ENCODE assay signal across 32 cellular contexts in genomic region chr5:11524188-11524587, GRCh38.
DNase-seq lines count a peak whose midpoint lies in the region; ATAC-seq, FAIRE-seq and TF ChIP-seq lines count a peak whose summit lies in the region.
"Had no signal": no experiment of that assay in that cellular context is flagged by ENCODE, and none has a peak within 500 bp of the region (broad histone marks: within the 10 kb centered on the region; RNA-seq: fewer than 3 reads in every experiment).

No MANE protein-coding gene starts in this region.

- no peak for ATAC-seq in pancreas
- ATAC-seq: A549; activated CD8-positive, alpha-beta T cell treated with anti-CD3 and anti-CD28 coated beads, Interleukin-2, amount 10 ng/mL, durations not matched to agents 7 days and 5 days had no signal

- H3K4me3 Mint-ChIP-seq in neural progenitor cell: no peak overlapping the region
- H3K4me3 Mint-ChIP-seq: activated CD8-positive, alpha-beta T cell treated with anti-CD3 and anti-CD28 coated beads, Interleukin-2, amount 10 ng/mL, durations not matched to agents 7 days and 5 days; activated naive CD8-positive, alpha-beta T cell treated with anti-CD3 and anti-CD28 coated beads for 36 hours had no signal

- intact Hi-C loops in pancreas (cut with DNase I): no loop called here

- H3K79me2 ChIP-seq in neural progenitor cell (ENCODE audit: low read depth): no peaks in the 10 kb centered on the region

- H3K4me1 Mint-ChIP-seq in neural progenitor cell: peaks cover 24% of the 10 kb centered on the region
- H3K4me1 Mint-ChIP-seq: activated naive CD8-positive, alpha-beta T cell treated with anti-CD3 and anti-CD28 coated beads for 36 hours had no signal

- H3K27ac ChIP-seq in angular gyrus (ENCODE audit: low read depth, low read length) (peak overlapping the region; percentile 93), iPS-18a (ENCODE audit: low read length) (peak overlapping the region; percentile 4), neural progenitor cell (peak overlapping the region; percentile 90), pancreas (no peak overlapping the region)
- H3K27ac ChIP-seq: A549, BLaER1, neutrophil, SJCRH30, skin epidermis, vagina had no signal

- 77 to 86% methylated on average over 4 of the region's 4 CpGs for WGBS in pancreas, 2 donors

- H3K4me2 ChIP-seq in neural progenitor cell: peak overlapping the region; percentile 57
- H3K4me2 ChIP-seq: A549 had no signal

- FAIRE-seq in pancreas (lab: Jason Lieb, UNC): no peak
- FAIRE-seq: A549, GM12891, islet of Langerhans, RCC 7860, TTC549 had no signal

- no peaks in the 10 kb centered on the region for H3K27me3 Mint-ChIP-seq in neural progenitor cell (ENCODE audit: insufficient read depth, low read depth)
- H3K27me3 Mint-ChIP-seq: activated naive CD8-positive, alpha-beta T cell treated with anti-CD3 and anti-CD28 coated beads for 36 hours had no signal

- TF ChIP-seq CTCF in neural progenitor cell (IDR thresholded peaks at IDR 0.05) (no peak), pancreas (IDR thresholded peaks at IDR 0.05) (no peak)

- H3K27me3 ChIP-seq in iPS-18a (ENCODE audit: control insufficient read depth, insufficient read depth, low read length): no peaks in the 10 kb centered on the region
- H3K27me3 ChIP-seq in neural progenitor cell: no peaks in the 10 kb centered on the region
- H3K27me3 ChIP-seq in pancreas: no peaks in the 10 kb centered on the region
- H3K27me3 ChIP-seq: BLaER1, MG63, neutrophil, SJCRH30, vagina had no signal

- H3K4me1 ChIP-seq in iPS-18a (ENCODE audit: control insufficient read depth, low read depth, low read length): peaks cover 21% of the 10 kb centered on the region
- H3K4me1 ChIP-seq in neural progenitor cell: peaks cover 27% of the 10 kb centered on the region
- peaks cover 2 to 6% (median 4%) of the 10 kb centered on the region in 3 donors for H3K4me1 ChIP-seq in pancreas
- H3K4me1 ChIP-seq: A549, SJCRH30, vagina had no signal

- no peak overlapping the region for H2AFZ ChIP-seq in neural progenitor cell (replicated peaks)

- no peaks in the 10 kb centered on the region for H3K36me3 ChIP-seq in iPS-18a (ENCODE audit: control insufficient read depth, low read depth, low read length)
- H3K36me3 ChIP-seq in neural progenitor cell: no peaks in the 10 kb centered on the region
- no peaks in the 10 kb centered on the region for H3K36me3 ChIP-seq in pancreas
- H3K36me3 ChIP-seq: BLaER1, MG63, neutrophil, SJCRH30, vagina had no signal

- peaks cover 6% of the 10 kb centered on the region for H3K9me3 Mint-ChIP-seq in neural progenitor cell
- H3K9me3 Mint-ChIP-seq: activated naive CD8-positive, alpha-beta T cell treated with anti-CD3 and anti-CD28 coated beads for 36 hours had no signal

- H3K9ac ChIP-seq in iPS-18a (ENCODE audit: low read length) (no peak overlapping the region), neural progenitor cell (no peak overlapping the region)
- H3K9ac ChIP-seq: BLaER1 had no signal

- DNase-seq in ELF-1 (ENCODE audit: low read depth, low spot score) (peak; percentile 13), neural progenitor cell (ENCODE audit: low spot score) (peak; percentile 68), NCI-H2196 treated with DMSO at 0.1 percent for 48 hours (lab: John Stamatoyannopoulos, UW; ENCODE audit: unreplicated experiment) (no peak), Kasumi-1 (lab: John Stamatoyannopoulos, UW) (no peak), pancreas (no peak)
- DNase-seq in effector CD4-positive, alpha-beta T cell: no peak
- DNase-seq: activated CD4-positive, CD25-positive, alpha-beta regulatory T cell treated with anti-CD3 and anti-CD28 coated beads, Interleukin-2, amount 50 U/mL, for 72 hours; activated CD8-positive, alpha-beta T cell treated with anti-CD3 and anti-CD28 coated beads, Interleukin-2, amount 10 ng/mL, durations not matched to agents 7 days and 5 days; activated effector memory CD4-positive, alpha-beta T cell treated with Interleukin-2 at 50 U/mL for 16 hours; activated naive CD8-positive, alpha-beta T cell treated with anti-CD3 and anti-CD28 coated beads for 36 hours; activated T-cell treated with anti-CD3 and anti-CD28 coated beads for 4 hours; DMS79 treated with DMSO at 0.1 percent for 48 hours; effector CD8-positive, alpha-beta T cell; foreskin fibroblast; H7; MG63; NCI-H1436; NCI-H526; SJCRH30; stimulated activated CD4-positive, alpha-beta T cell treated with anti-CD3 and anti-CD28 coated beads, Interleukin-1b, Interleukin-23, amount 100 ng/mL, for 48 hours; T-helper 1 cell had no signal

- H3K27ac Mint-ChIP-seq in neural progenitor cell: peak overlapping the region; percentile 87
- H3K27ac Mint-ChIP-seq: activated CD8-positive, alpha-beta T cell treated with anti-CD3 and anti-CD28 coated beads, Interleukin-2, amount 10 ng/mL, durations not matched to agents 7 days and 5 days; activated naive CD8-positive, alpha-beta T cell treated with anti-CD3 and anti-CD28 coated beads for 36 hours had no signal

- no peaks in the 10 kb centered on the region for H4K20me1 ChIP-seq in neural progenitor cell (ENCODE audit: low read depth)
- H4K20me1 ChIP-seq: BLaER1 had no signal

- H3K4me3 ChIP-seq in iPS-18a (ENCODE audit: low read length) (no peak overlapping the region), neural progenitor cell (no peak overlapping the region), pancreas (no peak overlapping the region)
- H3K4me3 ChIP-seq: A549, BLaER1, MG63, SJCRH30, skin epidermis, vagina had no signal

- peaks cover 8% of the 10 kb centered on the region for H3K36me3 Mint-ChIP-seq in neural progenitor cell
- H3K36me3 Mint-ChIP-seq: activated naive CD8-positive, alpha-beta T cell treated with anti-CD3 and anti-CD28 coated beads for 36 hours had no signal

- H3K9me3 ChIP-seq in iPS-18a (ENCODE audit: control insufficient read depth, low read depth, low read length) (no peaks in the 10 kb centered on the region), neural progenitor cell (ENCODE audit: low read depth) (no peaks in the 10 kb centered on the region), pancreas (no peaks in the 10 kb centered on the region)
- H3K9me3 ChIP-seq: A549, BLaER1, MG63, neutrophil, SJCRH30, vagina had no signal

- H3F3A ChIP-seq in neural progenitor cell (ENCODE audit: low read depth): peaks cover 17% of the 10 kb centered on the region

Comparison
In these comparisons a context has a peak if more than half of its experiments do, and no peak if none do; other contexts are left out.
1. DNase-seq: peak in ELF-1 (single experiment) and neural progenitor cell (single experiment); none in NCI-H2196 treated with DMSO at 0.1 percent for 48 hours (single experiment), Kasumi-1 (0 of 2), effector CD4-positive, alpha-beta T cell (single experiment) and pancreas (0 of 6).
2. H3K27ac ChIP-seq: peak in angular gyrus (single experiment), iPS-18a (single experiment) and neural progenitor cell (single experiment); none in pancreas (0 of 4).